8 cellular contexts compared by ENCODE assay signal in genomic region chr16:67247698-67248400, GRCh38. TPM values are rescaled to one million over a fixed set of nuclear protein-coding genes. Genes with fewer than 3 reads are reported as not detected.
DNase-seq lines count a peak whose midpoint lies in the region; ATAC-seq and TF ChIP-seq lines count a peak whose summit lies in the region.

No MANE protein-coding gene starts in this region.

- H4K8ac ChIP-seq in trophoblast cell (ENCODE audit: low read depth, low read length), result no peak overlapping the region

- H3K27ac ChIP-seq in trophoblast cell (ENCODE audit: low read depth, low read length), result no peak overlapping the region

- H3K14ac ChIP-seq in trophoblast cell (ENCODE audit: low read length), result no peak overlapping the region

- no peak overlapping the region for H4K12ac ChIP-seq in trophoblast cell (ENCODE audit: low read depth, low read length)

- H3K36me3 ChIP-seq in ES-I3 (ENCODE audit: insufficient read depth, low read length) (no peaks in the 10 kb centered on the region), trophoblast cell (ENCODE audit: control insufficient read depth in 1 of 2, insufficient read depth in 2 of 2, low read length in 2 of 2) (no peaks in the 10 kb centered on the region)

- H2AFZ ChIP-seq in trophoblast cell (ENCODE audit: insufficient read depth, low read length, poor library complexity), result no peak overlapping the region

- no CpG with 5 or more reads among the region's 14 CpGs for WGBS in trophoblast cell (ENCODE audit: extremely low coverage, insufficient coverage, insufficient read length)

- no peak for TF ChIP-seq CTCF in epithelial cell of esophagus (IDR thresholded peaks at IDR 0.05; ENCODE audit: insufficient read depth, low read depth, low read length, missing control alignments)

- no peak overlapping the region for H2BK5ac ChIP-seq in trophoblast cell (ENCODE audit: low read depth, low read length, poor library complexity)

- H2BK120ac ChIP-seq in trophoblast cell (ENCODE audit: insufficient read depth, low read length, poor library complexity), result no peak overlapping the region

- H4K91ac ChIP-seq in trophoblast cell (ENCODE audit: low read depth, low read length), result no peak overlapping the region

- ATAC-seq in HG03457 (IDR thresholded peaks at IDR 0.05; ENCODE audit: unreplicated experiment) (no peak), HG02885 (IDR thresholded peaks at IDR 0.05; ENCODE audit: poor library complexity, unreplicated experiment) (no peak)

- H3K27me3 ChIP-seq in trophoblast cell (ENCODE audit: insufficient read depth, low read length), result peaks cover 27% of the 10 kb centered on the region

- H2AK5ac ChIP-seq in trophoblast cell (ENCODE audit: low read length), result no peak overlapping the region

- DNase-seq in OCI-M1 (lab: John Stamatoyannopoulos, UW) (peak; percentile 25), epithelial cell of esophagus (ENCODE audit: low read depth) (no peak), trophoblast cell (no peak), NCI-H2171 treated with DMSO at 0.1 percent for 48 hours (lab: John Stamatoyannopoulos, UW) (no peak), NCI-H2227 (lab: John Stamatoyannopoulos, UW; ENCODE audit: unreplicated experiment) (no peak)

- H3K9me3 ChIP-seq in ES-I3 (ENCODE audit: control insufficient read depth, insufficient read depth, low read length) (no peaks in the 10 kb centered on the region), trophoblast cell (ENCODE audit: insufficient read depth, low read depth, low read length) (peaks cover 1% of the 10 kb centered on the region)

- H2BK12ac ChIP-seq in trophoblast cell (ENCODE audit: low read length), result no peak overlapping the region

- H3K4me2 ChIP-seq in trophoblast cell (ENCODE audit: low read length), result peak overlapping the region; percentile 96

- no peak overlapping the region for H3K4ac ChIP-seq in trophoblast cell (ENCODE audit: low read depth, low read length)

- H3K79me2 ChIP-seq in trophoblast cell (ENCODE audit: control insufficient read depth, insufficient read depth, low read length, poor library complexity), result peaks cover 3% of the 10 kb centered on the region

- H3K4me1 ChIP-seq in ES-I3 (ENCODE audit: insufficient read depth, low read length) (peaks cover 29% of the 10 kb centered on the region), trophoblast cell (ENCODE audit: control insufficient read depth in 1 of 2, insufficient read depth in 2 of 2, low read length in 2 of 2) (peaks cover 37 to 43% of the 10 kb centered on the region in 2 experiments)

- H3K9ac ChIP-seq in ES-I3 (ENCODE audit: low read depth, low read length), result peak overlapping the region; percentile 96; the same call in 1 of the 2 replicates
- H3K9ac ChIP-seq in trophoblast cell (ENCODE audit: low read length), result no peak overlapping the region

- H3K79me1 ChIP-seq in trophoblast cell (ENCODE audit: low read length), result peaks cover 20% of the 10 kb centered on the region

- no peak overlapping the region for H3K18ac ChIP-seq in trophoblast cell (ENCODE audit: low read length)

- H3K4me3 ChIP-seq in epithelial cell of esophagus (ENCODE audit: low read length), result peak overlapping the region; percentile 46
- peak overlapping the region; percentile 57 for H3K4me3 ChIP-seq in trophoblast cell (ENCODE audit: low read depth, low read length)

- no peak overlapping the region for H3K23ac ChIP-seq in trophoblast cell (ENCODE audit: low read length)

RNA-seq across cellular contexts. Expression of gene FHOD1, which starts 0.6 kb away (rescaled TPM):
- polyA plus RNA-seq in trophoblast cell (2013), result 15.3 and 16.6 TPM in 2 replicates

RNA-seq across cellular contexts. Expression of gene SLC9A5, which starts 0.9 kb away (rescaled TPM):
- 0.63 and 0.68 TPM in 2 replicates for polyA plus RNA-seq in trophoblast cell (2013)

RNA-seq across cellular contexts. Expression of gene TMEM208, which starts 20.9 kb away (rescaled TPM):
- polyA plus RNA-seq in trophoblast cell (2013), result 44.5 and 47.1 TPM in 2 replicates

RNA-seq across cellular contexts. Expression of gene PLEKHG4, which starts 31.5 kb away (rescaled TPM):
- polyA plus RNA-seq in trophoblast cell (2013), result 0.35 and 0.60 TPM in 2 replicates

RNA-seq across cellular contexts. Expression of gene ELMO3, which starts 48.9 kb away (rescaled TPM):
- 2.8 and 3.1 TPM in 2 replicates for polyA plus RNA-seq in trophoblast cell (2013)
